Comparison of ENCODE assay signal across 24 cellular contexts in genomic region chr3:73604491-73604890, GRCh38. TPM values are rescaled to one million over a fixed set of nuclear protein-coding genes. Genes with fewer than 3 reads are reported as not detected.
DNase-seq lines count a peak whose midpoint lies in the region; ATAC-seq and TF ChIP-seq lines count a peak whose summit lies in the region.
"Had no signal": no experiment of that assay in that cellular context is flagged by ENCODE, and none has a peak within 500 bp of the region (broad histone marks: within the 10 kb centered on the region; RNA-seq: fewer than 3 reads in every experiment).

No MANE protein-coding gene starts in this region.

- H3K27ac ChIP-seq in HEK293 (ENCODE audit: extremely low read depth, low read depth, low read length) (no peak overlapping the region), colonic mucosa (peak overlapping the region; percentile 9)
- H3K27ac ChIP-seq: BLaER1, body of pancreas, parathyroid adenoma had no signal

- TF ChIP-seq CTCF in HEK293 (tag by site-specific recombination; IDR thresholded peaks at IDR 0.05) (no peak), colonic mucosa (IDR thresholded peaks at IDR 0.05) (no peak)

- H3K36me3 ChIP-seq in HEK293 (ENCODE audit: control insufficient read depth in 2 of 2, insufficient read depth in 1 of 2, low read length in 2 of 2), result peaks cover 0 to 24% of the 10 kb centered on the region in 2 experiments; a peak in 1 of 3 replicates
- no peaks in the 10 kb centered on the region for H3K36me3 ChIP-seq in colonic mucosa
- H3K36me3 ChIP-seq: BLaER1 had no signal

- DNase-seq in colonic mucosa (no peak), left kidney (ENCODE audit: low read depth, low spot score) (peak; percentile 59), stromal cell of bone marrow (ENCODE audit: low read depth) (peak; percentile 47), NCI-H748 (lab: John Stamatoyannopoulos, UW; ENCODE audit: unreplicated experiment) (no peak), superior temporal gyrus (ENCODE audit: extremely low spot score) (no peak), NCI-H345 (lab: John Stamatoyannopoulos, UW) (no peak)
- DNase-seq: activated CD4-positive, alpha-beta T cell treated with anti-CD3 and anti-CD28 coated beads for 36 hours; activated naive CD4-positive, alpha-beta T cell treated with anti-CD3 and anti-CD28 coated beads, Interleukin-2, amount 50 U/mL, for 16 hours; activated T-cell treated with anti-CD3 and anti-CD28 coated beads, Interleukin-2, amount 50 U/mL, for 72 hours; body of pancreas; Caco-2; DND-41; endodermal cell; heart right ventricle; midbrain; NCI-H187; NCI-H2227 treated with DMSO at 0.1 percent for 48 hours; PC-3; SHP77 had no signal

- CTCF ChIA-PET in HEK293 (lab: Yijun Ruan, JAX), result no interaction called here

- H3K9me3 ChIP-seq in HEK293 (ENCODE audit: control insufficient read depth, insufficient read depth, low read depth, low read length), result no peaks in the 10 kb centered on the region
- H3K9me3 ChIP-seq in colonic mucosa, result no peaks in the 10 kb centered on the region
- H3K9me3 ChIP-seq: BLaER1, body of pancreas, Caco-2, heart right ventricle had no signal

- H3K4me3 ChIP-seq in HEK293 (ENCODE audit: low read depth, low read length), result no peak overlapping the region
- no peak overlapping the region for H3K4me3 ChIP-seq in colonic mucosa
- H3K4me3 ChIP-seq: BLaER1, body of pancreas, heart right ventricle had no signal

- ATAC-seq in GM21723 (IDR thresholded peaks at IDR 0.05; ENCODE audit: unreplicated experiment), result no peak
- ATAC-seq: activated CD4-positive, alpha-beta T cell treated with anti-CD3 and anti-CD28 coated beads for 36 hours; activated T-cell treated with anti-CD3 and anti-CD28 coated beads, Interleukin-2, amount 50 U/mL, for 72 hours; body of pancreas; PC-3; sciatic nerve had no signal

- intact Hi-C loops in colonic mucosa (cut with DNase I), result no loop called here

- H3K9ac ChIP-seq in colonic mucosa (ENCODE audit: low read depth in 2 of 2, low read length in 2 of 2), result no peak overlapping the region
- H3K9ac ChIP-seq: BLaER1, parathyroid adenoma had no signal

- H3K4me1 ChIP-seq in HEK293 (ENCODE audit: control insufficient read depth, insufficient read depth, low read length) (no peaks in the 10 kb centered on the region), colonic mucosa (no peaks in the 10 kb centered on the region)
- H3K4me1 ChIP-seq: BLaER1, parathyroid adenoma had no signal

- POLR2A ChIA-PET in HEK293 (lab: Yijun Ruan, JAX), result no interaction called here

- H3K27me3 ChIP-seq in colonic mucosa, result no peaks in the 10 kb centered on the region
- H3K27me3 ChIP-seq: BLaER1, body of pancreas, heart right ventricle had no signal

TF ChIP-seq in HEK293, 187 proteins besides CTCF, POLR2A, EP300 and RAD21:
- TF ChIP-seq, protein P1, sequence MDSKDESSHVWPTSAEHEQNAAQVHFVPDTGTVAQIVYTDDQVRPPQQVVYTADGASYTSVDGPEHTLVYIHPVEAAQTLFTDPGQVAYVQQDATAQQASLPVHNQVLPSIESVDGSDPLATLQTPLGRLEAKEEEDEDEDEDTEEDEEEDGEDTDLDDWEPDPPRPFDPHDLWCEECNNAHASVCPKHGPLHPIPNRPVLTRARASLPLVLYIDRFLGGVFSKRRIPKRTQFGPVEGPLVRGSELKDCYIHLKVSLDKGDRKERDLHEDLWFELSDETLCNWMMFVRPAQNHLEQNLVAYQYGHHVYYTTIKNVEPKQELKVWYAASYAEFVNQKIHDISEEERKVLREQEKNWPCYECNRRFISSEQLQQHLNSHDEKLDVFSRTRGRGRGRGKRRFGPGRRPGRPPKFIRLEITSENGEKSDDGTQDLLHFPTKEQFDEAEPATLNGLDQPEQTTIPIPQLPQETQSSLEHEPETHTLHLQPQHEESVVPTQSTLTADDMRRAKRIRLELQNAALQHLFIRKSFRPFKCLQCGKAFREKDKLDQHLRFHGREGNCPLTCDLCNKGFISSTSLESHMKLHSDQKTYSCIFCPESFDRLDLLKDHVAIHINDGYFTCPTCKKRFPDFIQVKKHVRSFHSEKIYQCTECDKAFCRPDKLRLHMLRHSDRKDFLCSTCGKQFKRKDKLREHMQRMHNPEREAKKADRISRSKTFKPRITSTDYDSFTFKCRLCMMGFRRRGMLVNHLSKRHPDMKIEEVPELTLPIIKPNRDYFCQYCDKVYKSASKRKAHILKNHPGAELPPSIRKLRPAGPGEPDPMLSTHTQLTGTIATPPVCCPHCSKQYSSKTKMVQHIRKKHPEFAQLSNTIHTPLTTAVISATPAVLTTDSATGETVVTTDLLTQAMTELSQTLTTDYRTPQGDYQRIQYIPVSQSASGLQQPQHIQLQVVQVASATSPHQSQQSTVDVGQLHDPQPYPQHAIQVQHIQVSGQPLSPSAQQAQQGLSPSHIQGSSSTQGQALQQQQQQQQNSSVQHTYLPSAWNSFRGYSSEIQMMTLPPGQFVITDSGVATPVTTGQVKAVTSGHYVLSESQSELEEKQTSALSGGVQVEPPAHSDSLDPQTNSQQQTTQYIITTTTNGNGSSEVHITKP (tag by site-specific recombination; IDR thresholded peaks at IDR 0.05), result peak; percentile 66
- TF ChIP-seq WT1 (tag by site-specific recombination; IDR thresholded peaks at IDR 0.05), result no peak

RNA-seq across cellular contexts. Expression of gene PDZRN3, which starts 20.2 kb away (rescaled TPM):
- total RNA-seq in colonic mucosa, result 10 to 100 TPM; 13.6 to 19.1 TPM
- total RNA-seq: activated CD4-positive, alpha-beta T cell treated with anti-CD3 and anti-CD28 coated beads for 36 hours; activated T-cell treated with anti-CD3 and anti-CD28 coated beads, Interleukin-2, amount 50 U/mL, for 72 hours; PC-3 had no signal

Comparison
In these comparisons a context has a peak if more than half of its experiments do, and no peak if none do; other contexts are left out.
1. DNase-seq: peak in left kidney (single experiment) and stromal cell of bone marrow (single experiment); none in colonic mucosa (single experiment), NCI-H748 (single experiment), superior temporal gyrus (single experiment) and NCI-H345 (single experiment).